ENCODE assay signal across 22 cellular contexts in genomic region chr2:71477231-71477681, GRCh38. TPM values are rescaled to one million over a fixed set of nuclear protein-coding genes. Genes with fewer than 3 reads are reported as not detected.
DNase-seq lines count a peak whose midpoint lies in the region; ATAC-seq, FAIRE-seq and TF ChIP-seq lines count a peak whose summit lies in the region.
"Had no signal": no experiment of that assay in that cellular context is flagged by ENCODE, and none has a peak within 500 bp of the region (broad histone marks: within the 10 kb centered on the region; RNA-seq: fewer than 3 reads in every experiment).

No MANE protein-coding gene starts in this region.

- no peak for TF ChIP-seq POLR2A in K562 (conservative IDR thresholded peaks at IDR 0.05)

- 21% methylated on average over 5 of the region's 6 CpGs for WGBS in K562 (ENCODE audit: insufficient coverage, low coverage, missing lambda C conversion rate)

- no peak overlapping the region for H3K27ac Mint-ChIP-seq in naive thymus-derived CD4-positive, alpha-beta T cell
- no peak overlapping the region for H3K27ac Mint-ChIP-seq in T-helper 2 cell treated with Interferon-gamma antibody and Interleukin-4, amounts not matched to agents 5 μg/mL and 100 μg/mL, for 36 hours
- H3K27ac Mint-ChIP-seq: activated CD4-positive, alpha-beta T cell treated with anti-CD3 and anti-CD28 coated beads, Interleukin-2, amount 10 ng/mL, durations not matched to agents 24 days and 14 days; CD8-positive, alpha-beta memory T cell had no signal

- no peaks in the 10 kb centered on the region for H3K27me3 ChIP-seq in BLaER1
- H3K27me3 ChIP-seq in Karpas-422 (ENCODE audit: low read length), result no peaks in the 10 kb centered on the region
- peaks cover 11 to 17% of the 10 kb centered on the region in 2 experiments; a peak in 4 of 5 replicates for H3K27me3 ChIP-seq in K562 (ENCODE audit: control insufficient read depth in 2 of 2, insufficient read depth in 2 of 2, low read length in 2 of 2)
- H3K27me3 ChIP-seq in naive thymus-derived CD4-positive, alpha-beta T cell (ENCODE audit: control insufficient read depth in 2 of 2, insufficient read depth in 2 of 2, low read length in 2 of 2), result no peaks in the 10 kb centered on the region
- H3K27me3 ChIP-seq: Peyer's patch had no signal

- intact Hi-C loops in K562 (cut with micrococcal nuclease), result no loop called here
- intact Hi-C loops in naive thymus-derived CD4-positive, alpha-beta T cell (cut with micrococcal nuclease), result no loop called here

- CTCF ChIA-PET in K562 (lab: Yijun Ruan, JAX; ENCODE audit: low intra/inter-chr PET ratio), result no interaction called here
- CTCF ChIA-PET in naive thymus-derived CD4-positive, alpha-beta T cell (lab: Charles Lee), result no interaction called here

- TF ChIP-seq RAD21 in K562 (CRISPR knock-in tag; conservative IDR thresholded peaks at IDR 0.05 in 1 of 2, IDR thresholded peaks at IDR 0.05 in 1 of 2), result no peak

- TF ChIP-seq EP300 in K562 (IDR thresholded peaks at IDR 0.05; ENCODE audit: low read length), result no peak

- H3K79me2 ChIP-seq in Karpas-422 (ENCODE audit: low read length), result no peaks in the 10 kb centered on the region
- no peaks in the 10 kb centered on the region for H3K79me2 ChIP-seq in K562 (ENCODE audit: control insufficient read depth, insufficient read depth, low read length)

- peak overlapping the region; percentile 20; the same call in 1 of the 2 replicates for H3K27ac ChIP-seq in BLaER1
- no peak overlapping the region for H3K27ac ChIP-seq in Karpas-422 (ENCODE audit: low read length)
- H3K27ac ChIP-seq in K562 (ENCODE audit: extremely low read depth, low read depth, low read length), result no peak overlapping the region
- H3K27ac ChIP-seq in naive thymus-derived CD4-positive, alpha-beta T cell (ENCODE audit: low read depth, low read length), result no peak overlapping the region
- H3K27ac ChIP-seq: foreskin keratinocyte, Peyer's patch had no signal

- no peak overlapping the region for H3K9ac ChIP-seq in BLaER1
- H3K9ac ChIP-seq in Karpas-422 (ENCODE audit: low read length), result no peak overlapping the region
- no peak overlapping the region for H3K9ac ChIP-seq in K562 (ENCODE audit: insufficient read depth in 1 of 2, low read depth in 2 of 2, low read length in 2 of 2)
- H3K9ac ChIP-seq: SK-N-SH had no signal

- in situ Hi-C loops in K562 (cut with MboI), result no loop called here

- FAIRE-seq in K562 (lab: Jason Lieb, UNC), result peak; percentile 54
- FAIRE-seq: endothelial cell of umbilical vein, TTC549 had no signal

- H2AFZ ChIP-seq in Karpas-422 (ENCODE audit: low read length) (no peak overlapping the region), K562 (ENCODE audit: low read depth, low read length) (no peak overlapping the region)

- H4K20me1 ChIP-seq in BLaER1, result no peaks in the 10 kb centered on the region
- no peaks in the 10 kb centered on the region for H4K20me1 ChIP-seq in Karpas-422 (ENCODE audit: insufficient read depth, low read depth, low read length)
- no peaks in the 10 kb centered on the region for H4K20me1 ChIP-seq in K562 (replicated peaks; ENCODE audit: control insufficient read depth, insufficient read depth, low read length)

- H3K36me3 ChIP-seq in BLaER1 (no peaks in the 10 kb centered on the region), Karpas-422 (ENCODE audit: insufficient read depth, low read length) (no peaks in the 10 kb centered on the region), K562 (ENCODE audit: control insufficient read depth, insufficient read depth, low read length) (no peaks in the 10 kb centered on the region)
- no peaks in the 10 kb centered on the region for H3K36me3 ChIP-seq in naive thymus-derived CD4-positive, alpha-beta T cell (ENCODE audit: control insufficient read depth in 2 of 3, insufficient read depth in 3 of 3, low read length in 3 of 3)
- H3K36me3 ChIP-seq: Peyer's patch had no signal

- H3K9me3 ChIP-seq in BLaER1, result peaks cover 6% of the 10 kb centered on the region; the same call in 1 of the 2 replicates
- no peaks in the 10 kb centered on the region for H3K9me3 ChIP-seq in Karpas-422 (ENCODE audit: low read length)
- no peaks in the 10 kb centered on the region for H3K9me3 ChIP-seq in K562 (replicated peaks; ENCODE audit: control insufficient read depth, insufficient read depth, low read depth, low read length)
- no peaks in the 10 kb centered on the region for H3K9me3 ChIP-seq in naive thymus-derived CD4-positive, alpha-beta T cell (ENCODE audit: control insufficient read depth in 2 of 3, low read length in 3 of 3)
- H3K9me3 ChIP-seq: Peyer's patch, SK-N-SH had no signal

- no peak for ATAC-seq in K562
- ATAC-seq in naive thymus-derived CD4-positive, alpha-beta T cell, result peak; percentile 49
- ATAC-seq: foreskin keratinocyte, sciatic nerve had no signal

- H3K4me2 ChIP-seq in BLaER1, result peak overlapping the region; percentile 68
- H3K4me2 ChIP-seq in Karpas-422 (ENCODE audit: low read depth, low read length, poor library complexity, severe bottlenecking), result peak overlapping the region; percentile 48
- H3K4me2 ChIP-seq in K562 (ENCODE audit: insufficient read depth, low read length), result no peak overlapping the region
- H3K4me2 ChIP-seq: SK-N-SH had no signal

- no peak overlapping the region for H3K4me3 Mint-ChIP-seq in naive thymus-derived CD4-positive, alpha-beta T cell
- no peak overlapping the region for H3K4me3 Mint-ChIP-seq in T-helper 2 cell treated with Interferon-gamma antibody and Interleukin-4, amounts not matched to agents 5 μg/mL and 100 μg/mL, for 36 hours
- H3K4me3 Mint-ChIP-seq: activated CD4-positive, alpha-beta T cell treated with anti-CD3 and anti-CD28 coated beads, Interleukin-2, amount 10 ng/mL, durations not matched to agents 24 days and 14 days; CD8-positive, alpha-beta memory T cell had no signal

- H3K9me2 ChIP-seq in Karpas-422 (replicated peaks; ENCODE audit: insufficient read depth, low read length), result no peaks in the 10 kb centered on the region
- H3K9me2 ChIP-seq: SK-N-SH had no signal

- no peaks in the 10 kb centered on the region for H3K36me3 Mint-ChIP-seq in naive thymus-derived CD4-positive, alpha-beta T cell
- H3K36me3 Mint-ChIP-seq in T-helper 2 cell treated with Interferon-gamma antibody and Interleukin-4, amounts not matched to agents 5 μg/mL and 100 μg/mL, for 36 hours (ENCODE audit: low read depth), result no peaks in the 10 kb centered on the region
- H3K36me3 Mint-ChIP-seq: CD8-positive, alpha-beta memory T cell had no signal

- TF ChIP-seq CTCF in K562 (IDR thresholded peaks at IDR 0.05 in 2 of 3, conservative IDR thresholded peaks at IDR 0.05 in 1 of 3; ENCODE audit: insufficient read depth in 2 of 3, low read depth in 1 of 3, low read length in 3 of 3), result no peak

- no peak for DNase-seq in Karpas-422
- no peak for DNase-seq in K562 (ENCODE audit: extremely low read depth in 1 of 4, low spot score in 3 of 4)
- no peak for DNase-seq in naive thymus-derived CD4-positive, alpha-beta T cell
- DNase-seq in DMS114 treated with DMSO at 0.1 percent for 48 hours (lab: John Stamatoyannopoulos, UW; ENCODE audit: unreplicated experiment), result no peak
- no peak for DNase-seq in NCI-H2196 (lab: John Stamatoyannopoulos, UW; ENCODE audit: unreplicated experiment)
- no peak for DNase-seq in T-helper 2 cell treated with Interferon-gamma antibody and Interleukin-4, amounts not matched to agents 5 μg/mL and 100 μg/mL, for 36 hours (ENCODE audit: low spot score)
- no peak for DNase-seq in GM19238 (ENCODE audit: insufficient read length, low spot score)
- DNase-seq: activated CD4-positive, alpha-beta T cell treated with anti-CD3 and anti-CD28 coated beads, Interleukin-2, amount 10 ng/mL, durations not matched to agents 24 days and 14 days; activated naive CD4-positive, alpha-beta T cell treated with Interleukin-2 at 50 U/mL for 16 hours; CD8-positive, alpha-beta memory T cell; cortex of kidney; DND-41; foreskin keratinocyte; kidney glomerular epithelial cell; NCI-H2081; NCI-H526 treated with DMSO at 0.1 percent for 48 hours; SK-N-SH had no signal

- no peaks in the 10 kb centered on the region for H3K4me1 Mint-ChIP-seq in naive thymus-derived CD4-positive, alpha-beta T cell
- no peaks in the 10 kb centered on the region for H3K4me1 Mint-ChIP-seq in T-helper 2 cell treated with Interferon-gamma antibody and Interleukin-4, amounts not matched to agents 5 μg/mL and 100 μg/mL, for 36 hours (ENCODE audit: low read depth)
- H3K4me1 Mint-ChIP-seq: activated CD4-positive, alpha-beta T cell treated with anti-CD3 and anti-CD28 coated beads, Interleukin-2, amount 10 ng/mL, durations not matched to agents 24 days and 14 days; CD8-positive, alpha-beta memory T cell had no signal

- H3K4me1 ChIP-seq in BLaER1, result peaks cover 47% of the 10 kb centered on the region
- H3K4me1 ChIP-seq in Karpas-422 (ENCODE audit: low read length), result peaks cover 11% of the 10 kb centered on the region
- H3K4me1 ChIP-seq in K562 (replicated peaks in 1 of 2; ENCODE audit: control insufficient read depth in 2 of 2, insufficient read depth in 2 of 2, low read length in 2 of 2), result peaks cover 0 to 2% of the 10 kb centered on the region in 2 experiments; a peak in 2 of 5 replicates
- no peaks in the 10 kb centered on the region for H3K4me1 ChIP-seq in naive thymus-derived CD4-positive, alpha-beta T cell (ENCODE audit: control insufficient read depth in 2 of 2, insufficient read depth in 2 of 2, low read length in 2 of 2)
- H3K4me1 ChIP-seq: foreskin keratinocyte, Peyer's patch had no signal

- H3K9me1 ChIP-seq in K562 (ENCODE audit: control insufficient read depth, insufficient read depth, low read length), result no peaks in the 10 kb centered on the region

- BruUV-seq in K562 (replicated peaks; lab: Mats Ljungman, UMichigan), result no TSS peak

- H3K27me3 Mint-ChIP-seq in naive thymus-derived CD4-positive, alpha-beta T cell, result peaks cover 8 to 22% (median 16%) of the 10 kb centered on the region in 5 donors
- H3K27me3 Mint-ChIP-seq in T-helper 2 cell treated with Interferon-gamma antibody and Interleukin-4, amounts not matched to agents 5 μg/mL and 100 μg/mL, for 36 hours (ENCODE audit: low read depth), result peaks cover 7% of the 10 kb centered on the region

- H3K4me3 ChIP-seq in BLaER1 (no peak overlapping the region), Karpas-422 (ENCODE audit: low read length) (no peak overlapping the region), K562 (no peak overlapping the region)
- no peak overlapping the region for H3K4me3 ChIP-seq in naive thymus-derived CD4-positive, alpha-beta T cell (ENCODE audit: low read length)
- H3K4me3 ChIP-seq: Peyer's patch had no signal

- no peaks in the 10 kb centered on the region for H3K9me3 Mint-ChIP-seq in naive thymus-derived CD4-positive, alpha-beta T cell
- no peaks in the 10 kb centered on the region for H3K9me3 Mint-ChIP-seq in T-helper 2 cell treated with Interferon-gamma antibody and Interleukin-4, amounts not matched to agents 5 μg/mL and 100 μg/mL, for 36 hours
- H3K9me3 Mint-ChIP-seq: activated CD4-positive, alpha-beta T cell treated with anti-CD3 and anti-CD28 coated beads, Interleukin-2, amount 10 ng/mL, durations not matched to agents 24 days and 14 days; CD8-positive, alpha-beta memory T cell had no signal

- POLR2A ChIA-PET in K562 (lab: Yijun Ruan, JAX), result no interaction called here
- POLR2A ChIA-PET in naive thymus-derived CD4-positive, alpha-beta T cell (lab: Charles Lee), result no interaction called here

RNA-seq across cellular contexts. Expression of gene DYSF, which starts 23.9 kb away (rescaled TPM):
- total RNA-seq in Karpas-422 (2014; rRNA removed; shearing (Covaris generic); ENCODE audit: low replicate concordance), result not detected in 2 replicates
- 3.8 and 9.4 TPM in 2 replicates for total RNA-seq in K562 (2011; cell fraction: chromatin; rRNA removed; ENCODE audit: low replicate concordance)
- total RNA-seq in K562 (2011; cell fraction: nucleolus; rRNA removed), result 4.5 TPM in 2 replicates
- total RNA-seq in K562 (2011; cell fraction: nucleoplasm; rRNA removed), result 3.1 and 3.7 TPM in 2 replicates
- 0.32 and 0.49 TPM in 2 replicates for total RNA-seq in K562 (2014; rRNA removed)
- 0.16 and 0.29 TPM in 2 replicates for total RNA-seq in K562 (2014; rRNA removed; fragmentation: Illumina TruSeq; extraction: Trizol)
- 0.19 and 0.25 TPM in 2 replicates for total RNA-seq in K562 (2015; rRNA removed; fragmentation: Illumina TruSeq; extraction: Trizol)
- total RNA-seq in K562 (2021), result 0.80 and 0.87 TPM in 2 replicates
- 0.45 and 0.56 TPM in 2 replicates for polyA plus RNA-seq in K562 (2011; rRNA removed)
- polyA plus RNA-seq in K562 (2011; cell fraction: cytosol; rRNA removed), result 0.15 and 0.95 TPM in 2 replicates
- polyA plus RNA-seq in K562 (2011; cell fraction: nucleus; rRNA removed), result 0.88 and 4.1 TPM in 2 replicates
- 1.0 and 2.2 TPM in 2 replicates for polyA plus RNA-seq in K562 (2012)
- 0.65 and 0.98 TPM in 2 replicates for polyA plus RNA-seq in K562 (2014; fragmentation: Illumina TruSeq; extraction: Trizol)
- under 1 TPM; 0.01 TPM for polyA plus RNA-seq in K562 (2014; fragmentation: Nextera tagmentation; extraction: Ambion mirVana)
- 0.23 and 0.26 TPM in 2 replicates for polyA plus RNA-seq in K562 (2014; rRNA removed)
- polyA minus RNA-seq in K562 (2011; rRNA and poly(A)+ RNA removed), result 0.42 and 1.8 TPM in 2 replicates
- polyA minus RNA-seq in K562 (2011; cell fraction: cytosol; rRNA and poly(A)+ RNA removed), result 0.91 and 3.0 TPM in 2 replicates
- 2.2 TPM in 2 replicates for polyA minus RNA-seq in K562 (2011; cell fraction: nucleus; rRNA and poly(A)+ RNA removed)
- total RNA-seq in naive thymus-derived CD4-positive, alpha-beta T cell, result 10 to 100 TPM in 1 of 5 experiments, 1 to 10 TPM in 1, under 1 TPM in 3; 0.14 to 28.2 (median 0.32) TPM
- polyA plus RNA-seq in naive thymus-derived CD4-positive, alpha-beta T cell, result not detected
- total RNA-seq: activated CD4-positive, alpha-beta T cell treated with anti-CD3 and anti-CD28 coated beads, Interleukin-2, amount 10 ng/mL, durations not matched to agents 24 days and 14 days had no signal
